34 cellular contexts compared by ENCODE assay signal in the genomic region with DNA sequence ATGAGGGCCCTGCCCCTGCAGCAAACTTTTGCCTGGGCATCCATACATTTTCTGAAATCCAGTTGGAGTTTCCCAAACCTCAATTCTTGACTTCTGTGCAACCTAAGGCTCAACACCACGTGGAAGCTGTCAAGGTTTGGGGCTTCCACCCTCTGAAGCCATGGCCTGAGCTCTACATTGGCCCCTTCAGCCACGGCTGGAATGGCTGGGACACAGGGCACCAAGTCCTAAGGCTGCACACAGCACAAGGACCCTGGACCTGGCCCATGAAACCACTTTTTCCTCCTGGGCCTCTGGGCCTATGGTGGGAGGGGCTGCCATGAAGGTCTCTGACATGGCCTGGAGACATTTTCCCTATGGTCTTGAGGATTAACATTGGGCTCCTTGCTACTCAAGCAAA.
"Had no signal": no experiment of that assay in that cellular context is flagged by ENCODE, and none has a peak within 500 bp of the region (broad histone marks: within the 10 kb centered on the region; RNA-seq: fewer than 3 reads in every experiment).

No MANE protein-coding gene starts in this region.

- H3K4me3 ChIP-seq: MG63 had no signal

- DNase-seq: Karpas-422, Kasumi-1, MG63, MM.1S, MV-4-11, NCI-H1048, NCI-H1092, NCI-H1092 treated with DMSO at 0.1 percent for 48 hours, NCI-H1105, NCI-H1105 treated with DMSO at 0.1 percent for 48 hours, NCI-H1417, NCI-H1417 treated with DMSO at 0.1 percent for 48 hours, NCI-H1436, NCI-H1436 treated with DMSO at 0.1 percent for 48 hours, NCI-H146, NCI-H1694, NCI-H1694 treated with DMSO at 0.1 percent for 48 hours, NCI-H187, NCI-H187 treated with DMSO at 0.1 percent for 48 hours, NCI-H1930, NCI-H2029, NCI-H2029 treated with DMSO at 0.1 percent for 48 hours, NCI-H2081, NCI-H2081 treated with DMSO at 0.1 percent for 48 hours, NCI-H2107, NCI-H2171, NCI-H2171 treated with DMSO at 0.1 percent for 48 hours, NCI-H2227 treated with DMSO at 0.1 percent for 48 hours, NCI-H226, NCI-H345, NCI-H446, NCI-H446 treated with DMSO at 0.1 percent for 48 hours, NCI-H510A had no signal

- H3K27ac ChIP-seq: KMS-11 had no signal

- H3K4me2 ChIP-seq: KMS-11 had no signal

- H3K36me3 ChIP-seq: MG63 had no signal

- H3K27me3 ChIP-seq: MG63 had no signal
